1 cellular context compared by ENCODE assay signal in the genomic region with DNA sequence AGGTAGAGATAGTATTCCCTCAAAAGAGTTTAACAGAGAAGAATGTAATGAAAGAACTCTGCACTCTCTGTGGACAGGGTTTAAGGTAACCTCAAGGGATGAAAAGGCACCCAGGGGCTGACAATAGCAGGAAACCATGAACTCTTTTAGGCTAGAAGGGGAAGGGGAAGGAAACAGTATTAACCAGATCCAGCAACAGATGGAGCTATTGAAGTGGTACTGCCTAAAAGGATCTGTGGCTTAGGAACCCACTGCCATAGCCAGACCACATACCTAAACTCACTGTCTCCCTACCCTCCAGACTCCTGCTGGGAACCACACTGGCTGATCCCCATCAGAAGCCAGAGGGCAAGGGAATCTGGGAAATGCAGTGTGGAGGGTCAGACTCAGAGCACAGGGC.
TF ChIP-seq lines count a peak whose summit lies in the region.

No MANE protein-coding gene starts in this region.

TF ChIP-seq in GM12878, 131 proteins besides CTCF, POLR2A, EP300 and RAD21:
- no peak for TF ChIP-seq CEBPZ (IDR thresholded peaks at IDR 0.05; ENCODE audit: low read depth, low read length)
- no peak for TF ChIP-seq ZBTB4 (CRISPR knock-in tag; IDR thresholded peaks at IDR 0.05)
- TF ChIP-seq, protein P1, sequence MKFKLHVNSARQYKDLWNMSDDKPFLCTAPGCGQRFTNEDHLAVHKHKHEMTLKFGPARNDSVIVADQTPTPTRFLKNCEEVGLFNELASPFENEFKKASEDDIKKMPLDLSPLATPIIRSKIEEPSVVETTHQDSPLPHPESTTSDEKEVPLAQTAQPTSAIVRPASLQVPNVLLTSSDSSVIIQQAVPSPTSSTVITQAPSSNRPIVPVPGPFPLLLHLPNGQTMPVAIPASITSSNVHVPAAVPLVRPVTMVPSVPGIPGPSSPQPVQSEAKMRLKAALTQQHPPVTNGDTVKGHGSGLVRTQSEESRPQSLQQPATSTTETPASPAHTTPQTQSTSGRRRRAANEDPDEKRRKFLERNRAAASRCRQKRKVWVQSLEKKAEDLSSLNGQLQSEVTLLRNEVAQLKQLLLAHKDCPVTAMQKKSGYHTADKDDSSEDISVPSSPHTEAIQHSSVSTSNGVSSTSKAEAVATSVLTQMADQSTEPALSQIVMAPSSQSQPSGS (IDR thresholded peaks at IDR 0.05; ENCODE audit: low read length): no peak
- no peak for TF ChIP-seq CHD2 (IDR thresholded peaks at IDR 0.05; ENCODE audit: borderline replicate concordance, low read depth, low read length)
- no peak for TF ChIP-seq NBN (IDR thresholded peaks at IDR 0.05)
- TF ChIP-seq SUPT20H (IDR thresholded peaks at IDR 0.05; ENCODE audit: borderline replicate concordance, control insufficient read depth, low read depth, low read length): no peak
- no peak for TF ChIP-seq EZH2 (IDR thresholded peaks at IDR 0.05; ENCODE audit: borderline replicate concordance, control insufficient read depth, low read depth, low read length)
- no peak for TF ChIP-seq BMI1 (IDR thresholded peaks at IDR 0.05; ENCODE audit: borderline replicate concordance)
- no peak for TF ChIP-seq RCOR1 (conservative IDR thresholded peaks at IDR 0.05; ENCODE audit: low read depth, low read length)
- no peak for TF ChIP-seq SPI1 (IDR thresholded peaks at IDR 0.05; ENCODE audit: borderline replicate concordance, insufficient read depth, low read depth, low read length)
- TF ChIP-seq ZNF384 (IDR thresholded peaks at IDR 0.05; ENCODE audit: borderline replicate concordance, low read depth, low read length): no peak
- TF ChIP-seq MEF2A (IDR thresholded peaks at IDR 0.05; ENCODE audit: insufficient read depth, low read depth, low read length): no peak
- TF ChIP-seq HDAC6 (IDR thresholded peaks at IDR 0.05; ENCODE audit: unreplicated experiment): no peak
- TF ChIP-seq MAX (IDR thresholded peaks at IDR 0.05; ENCODE audit: low read depth, low read length): no peak
